ENCODE assay signal across 13 cellular contexts in the genomic region with DNA sequence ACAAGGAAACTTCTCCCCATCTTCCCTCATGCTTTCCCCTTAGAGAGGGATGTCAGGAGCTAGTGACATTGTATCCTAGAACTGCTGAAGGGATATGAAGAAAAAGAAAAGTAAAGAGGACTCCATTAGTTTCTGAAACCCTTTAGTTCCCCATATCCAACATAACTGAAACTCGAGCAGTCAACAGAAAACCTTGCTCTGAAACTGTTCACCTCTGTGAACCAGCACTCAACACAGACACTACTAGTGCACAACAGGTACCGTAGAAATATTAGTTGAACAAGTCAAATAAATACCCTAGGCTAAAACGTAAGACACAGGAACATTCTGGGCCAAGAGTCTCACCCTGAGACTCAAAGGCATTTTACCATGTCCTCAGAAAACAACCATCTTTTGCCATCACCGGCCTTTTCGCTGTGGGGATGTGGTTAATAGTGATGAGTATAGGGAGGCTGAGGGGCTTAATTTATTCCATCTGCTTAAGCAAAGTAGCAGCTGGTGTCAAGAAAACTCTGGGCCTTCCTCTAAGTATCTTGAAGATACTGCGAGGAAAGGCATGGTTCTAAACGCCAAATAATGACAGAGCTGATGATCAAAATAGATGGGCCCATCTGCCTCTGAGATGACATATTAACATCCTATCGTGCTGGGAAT.
DNase-seq lines count a peak whose midpoint lies in the region; ATAC-seq and TF ChIP-seq lines count a peak whose summit lies in the region.
"Had no signal": no experiment of that assay in that cellular context is flagged by ENCODE, and none has a peak within 500 bp of the region (broad histone marks: within the 10 kb centered on the region; RNA-seq: fewer than 3 reads in every experiment).

No MANE protein-coding gene starts in this region.

- ATAC-seq in GM19351 (IDR thresholded peaks at IDR 0.05; ENCODE audit: unreplicated experiment) = peak; percentile 93
- ATAC-seq in HG02763 (IDR thresholded peaks at IDR 0.05; ENCODE audit: unreplicated experiment) = peak; percentile 86
- ATAC-seq in HG03520 (IDR thresholded peaks at IDR 0.05; ENCODE audit: unreplicated experiment) = peak; percentile 89
- no peak for ATAC-seq in right cardiac atrium
- ATAC-seq in left ventricle myocardium superior = no peak
- ATAC-seq: left lung, PC-3 had no signal

- 85% methylated on average over 8 of the region's 8 CpGs for WGBS in right cardiac atrium

- H3K27ac ChIP-seq in right cardiac atrium (ENCODE audit: low read length) = no peak overlapping the region
- H3K27ac ChIP-seq: left lung had no signal

- TF ChIP-seq CTCF in GM12864 (IDR thresholded peaks at IDR 0.05; ENCODE audit: low read depth, low read length, missing control alignments) = no peak

- H3K4me1 ChIP-seq in right cardiac atrium (ENCODE audit: control insufficient read depth, insufficient read depth, low read length) = peaks cover 2% of the 10 kb centered on the region
- H3K4me1 ChIP-seq: left lung had no signal

- peak; percentile 26 for DNase-seq in GM12864 (ENCODE audit: low read depth)
- no peak for DNase-seq in right cardiac atrium
- DNase-seq in glomerular visceral epithelial cell (ENCODE audit: extremely low spot score) = no peak
- DNase-seq in medulla oblongata (ENCODE audit: extremely low spot score) = no peak
- DNase-seq in left ventricle myocardium superior = no peak
- DNase-seq: activated T-cell treated with anti-CD3 and anti-CD28 coated beads, Interleukin-2, amount 50 U/mL, for 1 hour; central memory CD4-positive, alpha-beta T cell; left lung; NCI-H1092 treated with DMSO at 0.1 percent for 48 hours; PC-3 had no signal

- intact Hi-C loops in right cardiac atrium (cut with DNase I) = no loop called here
- intact Hi-C loops in left ventricle myocardium superior (cut with micrococcal nuclease) = no loop called here

- no peaks in the 10 kb centered on the region for H3K27me3 ChIP-seq in right cardiac atrium (ENCODE audit: control insufficient read depth, insufficient read depth)
- H3K27me3 ChIP-seq: left lung had no signal

- no peaks in the 10 kb centered on the region for H3K9me3 ChIP-seq in right cardiac atrium (ENCODE audit: control insufficient read depth, low read length)
- H3K9me3 ChIP-seq: left lung had no signal

- H3K4me3 ChIP-seq in GM12864 (ENCODE audit: low read depth, low read length) = no peak overlapping the region
- no peak overlapping the region for H3K4me3 ChIP-seq in right cardiac atrium (ENCODE audit: low read length)
- H3K4me3 ChIP-seq: left lung had no signal

Comparison
In these comparisons a context has a peak if more than half of its experiments do, and no peak if none do; other contexts are left out.
1. ATAC-seq: peak in GM19351 (single experiment), HG02763 (single experiment) and HG03520 (single experiment); none in right cardiac atrium (0 of 2) and left ventricle myocardium superior (single experiment).